In the genomic region with DNA sequence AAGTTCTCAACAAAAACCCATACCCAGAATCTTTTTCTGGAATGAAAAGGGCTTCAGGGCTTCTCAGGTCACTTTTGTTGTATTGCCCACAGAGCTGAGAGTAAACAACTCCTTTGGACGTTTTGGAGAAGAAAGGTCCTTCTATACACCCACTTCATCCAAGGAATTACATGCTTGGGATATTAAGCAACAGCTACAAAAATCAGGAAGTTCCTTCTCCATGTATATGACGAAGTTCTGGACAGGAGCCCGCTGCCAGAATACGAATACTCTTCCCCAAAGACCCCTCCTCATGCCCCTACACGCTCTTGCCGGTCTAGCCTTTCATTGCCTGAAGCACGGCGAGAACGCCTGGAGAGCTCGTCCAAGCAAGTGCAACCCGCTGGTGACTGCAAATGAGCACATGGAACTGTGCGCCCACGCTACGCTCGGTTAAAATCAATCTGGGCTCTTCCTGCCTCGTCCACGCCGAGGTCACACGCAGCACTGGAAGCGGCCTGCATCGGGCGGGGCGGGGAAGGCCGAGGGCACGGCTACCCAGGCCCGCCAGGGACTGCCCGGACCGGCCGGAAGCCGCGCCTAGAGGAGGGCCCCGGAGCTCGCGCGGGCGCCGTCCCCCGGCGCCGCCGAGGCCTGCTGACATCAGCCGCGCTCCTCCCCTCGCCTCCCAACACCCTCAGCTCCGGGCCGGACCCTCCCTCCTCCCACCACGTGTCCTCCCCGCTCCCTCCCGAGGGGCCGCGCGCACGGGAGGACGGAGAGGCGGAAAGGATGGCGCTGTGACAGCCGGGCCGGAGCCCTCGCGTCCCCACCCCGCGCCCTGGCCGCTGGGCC, we compare ENCODE assay signal across 1 cellular context.
A peak's percentile ranks its signal among the peaks of the same experiment; 100 is the strongest.
TF ChIP-seq lines count a peak whose summit lies in the region.

Gene POGK (plus strand): TSS at position 710 of the 834 bp plus-strand sequence. CDS start 1,482 bp downstream, outside the sequence.

TF ChIP-seq in WTC11, 78 proteins besides CTCF, POLR2A, EP300 and RAD21 (continued from another document):
- TF ChIP-seq, protein P1, sequence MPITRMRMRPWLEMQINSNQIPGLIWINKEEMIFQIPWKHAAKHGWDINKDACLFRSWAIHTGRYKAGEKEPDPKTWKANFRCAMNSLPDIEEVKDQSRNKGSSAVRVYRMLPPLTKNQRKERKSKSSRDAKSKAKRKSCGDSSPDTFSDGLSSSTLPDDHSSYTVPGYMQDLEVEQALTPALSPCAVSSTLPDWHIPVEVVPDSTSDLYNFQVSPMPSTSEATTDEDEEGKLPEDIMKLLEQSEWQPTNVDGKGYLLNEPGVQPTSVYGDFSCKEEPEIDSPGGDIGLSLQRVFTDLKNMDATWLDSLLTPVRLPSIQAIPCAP (CRISPR knock-in tag; IDR thresholded peaks at IDR 0.05): no peak
- TF ChIP-seq SOX15 (CRISPR knock-in tag; IDR thresholded peaks at IDR 0.05) (no peak), NFATC4 (CRISPR knock-in tag; IDR thresholded peaks at IDR 0.05) (no peak), ZSCAN18 (CRISPR knock-in tag; IDR thresholded peaks at IDR 0.05) (no peak), ZNF423 (CRISPR knock-in tag; IDR thresholded peaks at IDR 0.05) (no peak; the same call in 1 of the 2 replicates), TEAD1 (CRISPR knock-in tag; IDR thresholded peaks at IDR 0.05) (no peak), FOXJ3 (CRISPR knock-in tag; IDR thresholded peaks at IDR 0.05; ENCODE audit: borderline replicate concordance) (no peak), ELF4 (CRISPR knock-in tag; IDR thresholded peaks at IDR 0.05; ENCODE audit: low read depth) (peak; percentile 78; the same call in 1 of the 2 replicates), ESRRA (CRISPR knock-in tag; IDR thresholded peaks at IDR 0.05; ENCODE audit: borderline replicate concordance) (peak; percentile 90; the same call in 1 of the 2 replicates), PRRX2 (CRISPR knock-in tag; IDR thresholded peaks at IDR 0.05) (peak; percentile 24; the same call in 1 of the 2 replicates), SMAD4 (CRISPR knock-in tag; IDR thresholded peaks at IDR 0.05) (no peak), PREB (CRISPR knock-in tag; IDR thresholded peaks at IDR 0.05; ENCODE audit: borderline replicate concordance) (no peak; the same call in 1 of the 2 replicates), ZNF512 (CRISPR knock-in tag; IDR thresholded peaks at IDR 0.05; ENCODE audit: borderline replicate concordance) (no peak), ZNF416 (CRISPR knock-in tag; IDR thresholded peaks at IDR 0.05) (peak; percentile 27; the same call in 1 of the 2 replicates)
- TF ChIP-seq, protein P2, sequence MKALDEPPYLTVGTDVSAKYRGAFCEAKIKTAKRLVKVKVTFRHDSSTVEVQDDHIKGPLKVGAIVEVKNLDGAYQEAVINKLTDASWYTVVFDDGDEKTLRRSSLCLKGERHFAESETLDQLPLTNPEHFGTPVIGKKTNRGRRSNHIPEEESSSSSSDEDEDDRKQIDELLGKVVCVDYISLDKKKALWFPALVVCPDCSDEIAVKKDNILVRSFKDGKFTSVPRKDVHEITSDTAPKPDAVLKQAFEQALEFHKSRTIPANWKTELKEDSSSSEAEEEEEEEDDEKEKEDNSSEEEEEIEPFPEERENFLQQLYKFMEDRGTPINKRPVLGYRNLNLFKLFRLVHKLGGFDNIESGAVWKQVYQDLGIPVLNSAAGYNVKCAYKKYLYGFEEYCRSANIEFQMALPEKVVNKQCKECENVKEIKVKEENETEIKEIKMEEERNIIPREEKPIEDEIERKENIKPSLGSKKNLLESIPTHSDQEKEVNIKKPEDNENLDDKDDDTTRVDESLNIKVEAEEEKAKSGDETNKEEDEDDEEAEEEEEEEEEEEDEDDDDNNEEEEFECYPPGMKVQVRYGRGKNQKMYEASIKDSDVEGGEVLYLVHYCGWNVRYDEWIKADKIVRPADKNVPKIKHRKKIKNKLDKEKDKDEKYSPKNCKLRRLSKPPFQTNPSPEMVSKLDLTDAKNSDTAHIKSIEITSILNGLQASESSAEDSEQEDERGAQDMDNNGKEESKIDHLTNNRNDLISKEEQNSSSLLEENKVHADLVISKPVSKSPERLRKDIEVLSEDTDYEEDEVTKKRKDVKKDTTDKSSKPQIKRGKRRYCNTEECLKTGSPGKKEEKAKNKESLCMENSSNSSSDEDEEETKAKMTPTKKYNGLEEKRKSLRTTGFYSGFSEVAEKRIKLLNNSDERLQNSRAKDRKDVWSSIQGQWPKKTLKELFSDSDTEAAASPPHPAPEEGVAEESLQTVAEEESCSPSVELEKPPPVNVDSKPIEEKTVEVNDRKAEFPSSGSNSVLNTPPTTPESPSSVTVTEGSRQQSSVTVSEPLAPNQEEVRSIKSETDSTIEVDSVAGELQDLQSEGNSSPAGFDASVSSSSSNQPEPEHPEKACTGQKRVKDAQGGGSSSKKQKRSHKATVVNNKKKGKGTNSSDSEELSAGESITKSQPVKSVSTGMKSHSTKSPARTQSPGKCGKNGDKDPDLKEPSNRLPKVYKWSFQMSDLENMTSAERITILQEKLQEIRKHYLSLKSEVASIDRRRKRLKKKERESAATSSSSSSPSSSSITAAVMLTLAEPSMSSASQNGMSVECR (CRISPR knock-in tag; IDR thresholded peaks at IDR 0.05; ENCODE audit: borderline replicate concordance): no peak
